In the genomic region with DNA sequence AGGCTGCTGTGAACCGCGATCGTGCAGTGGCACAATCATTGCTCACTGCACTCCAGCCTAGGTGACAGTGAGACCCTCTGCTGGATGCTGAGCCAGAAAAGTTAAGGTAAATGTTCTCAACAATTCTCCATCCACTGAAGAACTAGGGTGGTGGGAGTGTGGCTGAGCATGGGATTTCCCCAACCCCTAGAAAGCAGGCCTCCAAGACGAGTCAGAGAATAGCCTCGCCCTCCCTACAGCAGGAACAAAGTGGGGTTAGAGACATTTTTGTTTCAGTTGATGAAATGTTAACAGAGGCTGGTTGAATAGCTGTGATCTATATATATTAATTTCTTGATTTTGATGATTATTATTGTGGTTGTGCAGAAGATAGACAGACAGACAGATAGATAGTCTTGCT, we compare ENCODE assay signal across 1 cellular context.
TF ChIP-seq lines count a peak whose summit lies in the region.

No MANE protein-coding gene starts in this region.

TF ChIP-seq in K562, 482 proteins besides CTCF, POLR2A, EP300 and RAD21 (continued from another document):
- TF ChIP-seq, protein P1, sequence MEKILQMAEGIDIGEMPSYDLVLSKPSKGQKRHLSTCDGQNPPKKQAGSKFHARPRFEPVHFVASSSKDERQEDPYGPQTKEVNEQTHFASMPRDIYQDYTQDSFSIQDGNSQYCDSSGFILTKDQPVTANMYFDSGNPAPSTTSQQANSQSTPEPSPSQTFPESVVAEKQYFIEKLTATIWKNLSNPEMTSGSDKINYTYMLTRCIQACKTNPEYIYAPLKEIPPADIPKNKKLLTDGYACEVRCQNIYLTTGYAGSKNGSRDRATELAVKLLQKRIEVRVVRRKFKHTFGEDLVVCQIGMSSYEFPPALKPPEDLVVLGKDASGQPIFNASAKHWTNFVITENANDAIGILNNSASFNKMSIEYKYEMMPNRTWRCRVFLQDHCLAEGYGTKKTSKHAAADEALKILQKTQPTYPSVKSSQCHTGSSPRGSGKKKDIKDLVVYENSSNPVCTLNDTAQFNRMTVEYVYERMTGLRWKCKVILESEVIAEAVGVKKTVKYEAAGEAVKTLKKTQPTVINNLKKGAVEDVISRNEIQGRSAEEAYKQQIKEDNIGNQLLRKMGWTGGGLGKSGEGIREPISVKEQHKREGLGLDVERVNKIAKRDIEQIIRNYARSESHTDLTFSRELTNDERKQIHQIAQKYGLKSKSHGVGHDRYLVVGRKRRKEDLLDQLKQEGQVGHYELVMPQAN (IDR thresholded peaks at IDR 0.05; ENCODE audit: borderline replicate concordance), result no peak
- TF ChIP-seq COPS2 (conservative IDR thresholded peaks at IDR 0.05), result no peak
- TF ChIP-seq MAFF (IDR thresholded peaks at IDR 0.05; ENCODE audit: low read length), result no peak
- TF ChIP-seq NR2C1 (IDR thresholded peaks at IDR 0.05), result no peak
- no peak for TF ChIP-seq NR2C1 (tag; IDR thresholded peaks at IDR 0.05)
TF ChIP-seq in K562: peak in this region for 0.
